Comparison of ENCODE assay signal across 10 cellular contexts in genomic region chr10:26479766-26480492, GRCh38. TPM values are rescaled to one million over a fixed set of nuclear protein-coding genes. Genes with fewer than 3 reads are reported as not detected.
DNase-seq lines count a peak whose midpoint lies in the region; ATAC-seq and TF ChIP-seq lines count a peak whose summit lies in the region.
"Had no signal": no experiment of that assay in that cellular context is flagged by ENCODE, and none has a peak within 500 bp of the region (broad histone marks: within the 10 kb centered on the region; RNA-seq: fewer than 3 reads in every experiment).

No MANE protein-coding gene starts in this region.

- TF ChIP-seq CTCF in brain microvascular endothelial cell (IDR thresholded peaks at IDR 0.05; ENCODE audit: low read depth, low read length, missing control alignments) (no peak), esophagus muscularis mucosa (IDR thresholded peaks at IDR 0.05) (no peak)

- H3K27me3 ChIP-seq in brain microvascular endothelial cell (replicated peaks) (no peaks in the 10 kb centered on the region), esophagus muscularis mucosa (no peaks in the 10 kb centered on the region)
- H3K27me3 ChIP-seq: adrenal gland had no signal

- no peak for TF ChIP-seq EP300 in esophagus muscularis mucosa (IDR thresholded peaks at IDR 0.05)

- H3K9me3 Mint-ChIP-seq in dendritic cell treated with granulocyte-macrophage colony-stimulating factor and Interleukin-4, amounts not matched to agents 40 ng/mL and 50 ng/mL, for 4 days = no peaks in the 10 kb centered on the region

- in situ Hi-C loops in brain microvascular endothelial cell (cut with HindIII; ENCODE audit: low pct_ligation_motif_present, low sequenced_read_pairs) = no loop called here

- DNase-seq in CD1c-positive myeloid dendritic cell (ENCODE audit: extremely low spot score) (peak; percentile 58), MV-4-11 (lab: John Stamatoyannopoulos, UW) (peak; percentile 69), middle frontal gyrus (ENCODE audit: extremely low spot score, low spot score) (no peak), NCI-H2196 treated with DMSO at 0.1 percent for 48 hours (lab: John Stamatoyannopoulos, UW; ENCODE audit: unreplicated experiment) (no peak), brain microvascular endothelial cell (no peak), esophagus muscularis mucosa (ENCODE audit: extremely low spot score) (no peak)
- DNase-seq: adrenal gland, left colon had no signal

- no peaks in the 10 kb centered on the region for H3K27me3 Mint-ChIP-seq in dendritic cell treated with granulocyte-macrophage colony-stimulating factor and Interleukin-4, amounts not matched to agents 40 ng/mL and 50 ng/mL, for 4 days

- H3K9me3 ChIP-seq in esophagus muscularis mucosa = no peaks in the 10 kb centered on the region
- H3K9me3 ChIP-seq: adrenal gland had no signal

- H3K27ac Mint-ChIP-seq in dendritic cell treated with granulocyte-macrophage colony-stimulating factor and Interleukin-4, amounts not matched to agents 40 ng/mL and 50 ng/mL, for 4 days = peak overlapping the region; percentile 83

- peaks cover 0 to 5% (median 0%) of the 10 kb centered on the region in 4 donors for H3K4me1 ChIP-seq in esophagus muscularis mucosa

- H3K4me3 Mint-ChIP-seq in dendritic cell treated with granulocyte-macrophage colony-stimulating factor and Interleukin-4, amounts not matched to agents 40 ng/mL and 50 ng/mL, for 4 days = peak overlapping the region; percentile 20

- no peak for TF ChIP-seq POLR2A in esophagus muscularis mucosa (IDR thresholded peaks at IDR 0.05; ENCODE audit: low read depth)

- peak; percentile 36 for ATAC-seq in GM21367 (IDR thresholded peaks at IDR 0.05; ENCODE audit: unreplicated experiment)
- ATAC-seq: left colon had no signal

- 77% methylated on average over 6 of the region's 6 CpGs for WGBS in esophagus muscularis mucosa

- H3K4me1 Mint-ChIP-seq in dendritic cell treated with granulocyte-macrophage colony-stimulating factor and Interleukin-4, amounts not matched to agents 40 ng/mL and 50 ng/mL, for 4 days (ENCODE audit: low read depth) = peaks cover 51% of the 10 kb centered on the region

- peaks cover 45% of the 10 kb centered on the region for H3K36me3 Mint-ChIP-seq in dendritic cell treated with granulocyte-macrophage colony-stimulating factor and Interleukin-4, amounts not matched to agents 40 ng/mL and 50 ng/mL, for 4 days (ENCODE audit: low read depth)

- intact Hi-C loops in dendritic cell treated with granulocyte-macrophage colony-stimulating factor and Interleukin-4, amounts not matched to agents 40 ng/mL and 50 ng/mL, for 4 days (cut with micrococcal nuclease) = loop anchor here (5.0 kb wide), 2 partner anchors 47 to 62 kb away; no protein-coding TSS in a partner anchor
- intact Hi-C loops in esophagus muscularis mucosa (cut with DNase I) = no loop called here

- no peak overlapping the region for H3K4me3 ChIP-seq in brain microvascular endothelial cell (ENCODE audit: low read depth, low read length)
- H3K4me3 ChIP-seq in esophagus muscularis mucosa = no peak overlapping the region
- H3K4me3 ChIP-seq: adrenal gland had no signal

- H3K27ac ChIP-seq in brain microvascular endothelial cell (no peak overlapping the region), esophagus muscularis mucosa (replicated peaks in 1 of 4) (no peak overlapping the region)

- H3K36me3 ChIP-seq in brain microvascular endothelial cell (replicated peaks) = no peaks in the 10 kb centered on the region
- H3K36me3 ChIP-seq in esophagus muscularis mucosa = no peaks in the 10 kb centered on the region
- H3K36me3 ChIP-seq: adrenal gland had no signal

RNA-seq across cellular contexts. Expression of gene APBB1IP, which starts 41.8 kb away (rescaled TPM):
- total RNA-seq in esophagus muscularis mucosa = 1 to 10 TPM; 2.6 to 6.2 (median 5.1) TPM

Comparison
In these comparisons a context has a peak if more than half of its experiments do, and no peak if none do; other contexts are left out.
1. DNase-seq: peak in CD1c-positive myeloid dendritic cell (single experiment) and MV-4-11 (single experiment); none in middle frontal gyrus (single experiment), NCI-H2196 treated with DMSO at 0.1 percent for 48 hours (single experiment), brain microvascular endothelial cell (single experiment) and esophagus muscularis mucosa (single experiment).